20 cellular contexts compared by ENCODE assay signal in genomic region chrX:43753637-43754036, GRCh38.
"Had no signal": no experiment of that assay in that cellular context is flagged by ENCODE, and none has a peak within 500 bp of the region (broad histone marks: within the 10 kb centered on the region; RNA-seq: fewer than 3 reads in every experiment).

No MANE protein-coding gene starts in this region.

- DNase-seq: activated CD4-positive, alpha-beta T cell treated with anti-CD3 and anti-CD28 coated beads for 1 hour; activated CD8-positive, alpha-beta memory T cell treated with anti-CD3 and anti-CD28 coated beads for 24 hours; activated CD8-positive, alpha-beta memory T cell treated with anti-CD3 and anti-CD28 coated beads, Interleukin-2, amount 50 U/mL, for 48 hours; activated effector memory CD4-positive, alpha-beta T cell treated with anti-CD3 and anti-CD28 coated beads, Interleukin-2, amount 50 U/mL, for 16 hours; activated naive CD4-positive, alpha-beta T cell treated with anti-CD3 and anti-CD28 coated beads, Interleukin-2, amount 50 U/mL, for 16 hours; activated T-cell treated with anti-CD3 and anti-CD28 coated beads, Interleukin-2, amount 50 U/mL, for 72 hours; effector memory CD8-positive, alpha-beta T cell; esophagus squamous epithelium; gastrocnemius medialis; head of caudate nucleus; left lung; psoas muscle; right cardiac atrium; small intestine; stimulated activated CD4-positive, alpha-beta T cell treated with anti-CD3 and anti-CD28 coated beads, Interleukin-15, amount 100 ng/mL, for 24 hours; stimulated activated CD4-positive, alpha-beta T cell treated with anti-CD3 and anti-CD28 coated beads, Interleukin-2, amount 100 ng/mL, for 48 hours; stomach; trophoblast cell had no signal

- H3K9me3 ChIP-seq: esophagus squamous epithelium, gastrocnemius medialis, left lung, psoas muscle had no signal

- H3K4me1 ChIP-seq: gastrocnemius medialis, left lung, psoas muscle had no signal

- H3K27ac ChIP-seq: cardiac muscle cell, esophagus squamous epithelium, gastrocnemius medialis, left lung, psoas muscle, stomach, VCaP had no signal

- H3K36me3 ChIP-seq: cardiac muscle cell, esophagus squamous epithelium, gastrocnemius medialis, left lung, stomach had no signal

- H3K4me3 ChIP-seq: cardiac muscle cell, esophagus squamous epithelium, gastrocnemius medialis, left lung, psoas muscle, stomach had no signal

- H3K27me3 ChIP-seq: cardiac muscle cell, esophagus squamous epithelium, gastrocnemius medialis, left lung had no signal

- ATAC-seq: effector memory CD8-positive, alpha-beta T cell; gastrocnemius medialis; left lung; psoas muscle; right cardiac atrium had no signal
